8 cellular contexts compared by ENCODE assay signal in the genomic region with DNA sequence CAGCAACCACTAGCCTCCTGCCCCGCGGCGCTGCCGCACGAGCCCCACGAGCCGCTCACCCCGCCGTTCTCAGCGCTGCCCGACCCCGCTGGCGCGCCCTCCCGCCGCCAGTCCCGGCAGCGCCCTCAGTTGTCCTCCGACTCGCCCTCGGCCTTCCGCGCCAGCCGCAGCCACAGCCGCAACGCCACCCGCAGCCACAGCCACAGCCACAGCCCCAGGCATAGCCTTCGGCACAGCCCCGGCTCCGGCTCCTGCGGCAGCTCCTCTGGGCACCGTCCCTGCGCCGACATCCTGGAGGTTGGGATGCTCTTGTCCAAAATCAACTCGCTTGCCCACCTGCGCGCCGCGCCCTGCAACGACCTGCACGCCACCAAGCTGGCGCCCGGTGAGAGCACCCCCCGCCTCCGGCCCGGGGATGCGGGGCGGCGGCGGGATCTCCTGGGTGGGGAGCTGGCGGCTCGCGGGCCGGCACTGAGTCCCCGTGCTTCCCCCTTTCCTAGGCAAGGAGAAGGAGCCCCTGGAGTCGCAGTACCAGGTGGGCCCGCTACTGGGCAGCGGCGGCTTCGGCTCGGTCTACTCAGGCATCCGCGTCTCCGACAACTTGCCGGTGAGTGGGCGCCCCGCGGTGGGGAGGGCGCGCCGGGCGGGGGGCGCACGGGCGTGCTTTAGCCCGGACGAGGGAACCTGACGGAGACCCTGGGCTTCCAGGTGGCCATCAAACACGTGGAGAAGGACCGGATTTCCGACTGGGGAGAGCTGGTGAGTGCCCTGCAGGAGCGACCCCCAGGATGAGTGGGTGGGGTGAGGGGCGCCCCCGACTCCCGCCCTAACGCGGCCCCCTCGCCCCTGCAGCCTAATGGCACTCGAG. TPM values are rescaled to one million over a fixed set of nuclear protein-coding genes. Genes with fewer than 3 reads are reported as not detected.
DNase-seq lines count a peak whose midpoint lies in the region; ATAC-seq and TF ChIP-seq lines count a peak whose summit lies in the region.

No MANE protein-coding gene starts in this region.

- POLR2A ChIA-PET in WTC11 (lab: Charles Lee) = interaction anchor here (0.6 to 5.8 kb wide), 15 partner anchors 26 to 185 kb away, joined by 3 to 183 read pairs (median 5); a partner anchor contains a TSS

- H3K27me3 ChIP-seq in stomach smooth muscle (ENCODE audit: control insufficient read depth in 1 of 2, insufficient read depth in 2 of 2, low read length in 2 of 2) = no peaks in the 10 kb centered on the region

- H3K36me3 Mint-ChIP-seq in HFFc6 (ENCODE audit: low read depth) (peaks cover 11% of the 10 kb centered on the region; the same call in 1 of the 2 replicates), WTC11 (peaks cover 46% of the 10 kb centered on the region), memory B cell (peaks cover 13% of the 10 kb centered on the region)

- TF ChIP-seq CTCF in HFFc6 (IDR thresholded peaks at IDR 0.05) (peak; percentile 68), WTC11 (IDR thresholded peaks at IDR 0.05) (no peak)

- H3K9ac ChIP-seq in stomach smooth muscle (ENCODE audit: low read length in 2 of 2) = peak overlapping the region; percentile 89 to 92

- peak overlapping the region; percentile 88 to 94 for H3K4me3 ChIP-seq in stomach smooth muscle (ENCODE audit: low read length in 2 of 2)

- H3K27ac Mint-ChIP-seq in HFFc6 = peak overlapping the region; percentile 88
- H3K27ac Mint-ChIP-seq in WTC11 = peak overlapping the region; percentile 86; the same call in 1 of the 2 replicates
- peak overlapping the region; percentile 91 for H3K27ac Mint-ChIP-seq in memory B cell

- peaks cover 24% of the 10 kb centered on the region in 2 donors for H3K36me3 ChIP-seq in stomach smooth muscle (ENCODE audit: control insufficient read depth in 2 of 2, insufficient read depth in 2 of 2, low read length in 2 of 2)

- H3K4me3 Mint-ChIP-seq in HFFc6 (peak overlapping the region; percentile 88), WTC11 (peak overlapping the region; percentile 87), memory B cell (peak overlapping the region; percentile 89)

- H3K9me3 Mint-ChIP-seq in HFFc6 = no peaks in the 10 kb centered on the region
- H3K9me3 Mint-ChIP-seq in WTC11 = no peaks in the 10 kb centered on the region
- no peaks in the 10 kb centered on the region for H3K9me3 Mint-ChIP-seq in memory B cell

- H3K27me3 Mint-ChIP-seq in HFFc6 (ENCODE audit: insufficient read depth) (no peaks in the 10 kb centered on the region), WTC11 (ENCODE audit: low read depth) (no peaks in the 10 kb centered on the region), memory B cell (no peaks in the 10 kb centered on the region)

- peak overlapping the region; percentile 91 for H3K27ac ChIP-seq in stomach smooth muscle (ENCODE audit: low read length)

- H3K4me1 ChIP-seq in stomach smooth muscle (ENCODE audit: control insufficient read depth, insufficient read depth, low read length) = peaks cover 35% of the 10 kb centered on the region

- H3K4me1 Mint-ChIP-seq in HFFc6 (ENCODE audit: low read depth) = peaks cover 32% of the 10 kb centered on the region
- peaks cover 58% of the 10 kb centered on the region for H3K4me1 Mint-ChIP-seq in WTC11
- peaks cover 29% of the 10 kb centered on the region for H3K4me1 Mint-ChIP-seq in memory B cell

- CTCF ChIA-PET in WTC11 (lab: Charles Lee) = interaction anchor here (0.8 to 5.4 kb wide), 28 partner anchors 11 to 405 kb away, joined by 3 to 70 read pairs (median 10); no protein-coding TSS in a partner anchor

- DNase-seq in NCI-H2029 (lab: John Stamatoyannopoulos, UW) (peak; percentile 35), NCI-H2029 treated with DMSO at 0.1 percent for 48 hours (lab: John Stamatoyannopoulos, UW) (no peak), HFFc6 (peak; percentile 25), MV-4-11 (lab: John Stamatoyannopoulos, UW) (peak; percentile 17), WTC11 (ENCODE audit: low spot score) (peak; percentile 70), ecto neural progenitor cell (ENCODE audit: low spot score) (peak; percentile 82), memory B cell (ENCODE audit: low spot score in 2 of 2) (peak; percentile 33 to 58)

- ATAC-seq in WTC11 (no peak), memory B cell (ENCODE audit: low read depth) (peak; percentile 6)

- no peaks in the 10 kb centered on the region for H3K9me3 ChIP-seq in stomach smooth muscle (ENCODE audit: control insufficient read depth in 2 of 2, low read length in 2 of 2)

TF ChIP-seq in WTC11, 78 proteins besides CTCF, POLR2A, EP300 and RAD21 (continues in another document):
- TF ChIP-seq, protein P1, sequence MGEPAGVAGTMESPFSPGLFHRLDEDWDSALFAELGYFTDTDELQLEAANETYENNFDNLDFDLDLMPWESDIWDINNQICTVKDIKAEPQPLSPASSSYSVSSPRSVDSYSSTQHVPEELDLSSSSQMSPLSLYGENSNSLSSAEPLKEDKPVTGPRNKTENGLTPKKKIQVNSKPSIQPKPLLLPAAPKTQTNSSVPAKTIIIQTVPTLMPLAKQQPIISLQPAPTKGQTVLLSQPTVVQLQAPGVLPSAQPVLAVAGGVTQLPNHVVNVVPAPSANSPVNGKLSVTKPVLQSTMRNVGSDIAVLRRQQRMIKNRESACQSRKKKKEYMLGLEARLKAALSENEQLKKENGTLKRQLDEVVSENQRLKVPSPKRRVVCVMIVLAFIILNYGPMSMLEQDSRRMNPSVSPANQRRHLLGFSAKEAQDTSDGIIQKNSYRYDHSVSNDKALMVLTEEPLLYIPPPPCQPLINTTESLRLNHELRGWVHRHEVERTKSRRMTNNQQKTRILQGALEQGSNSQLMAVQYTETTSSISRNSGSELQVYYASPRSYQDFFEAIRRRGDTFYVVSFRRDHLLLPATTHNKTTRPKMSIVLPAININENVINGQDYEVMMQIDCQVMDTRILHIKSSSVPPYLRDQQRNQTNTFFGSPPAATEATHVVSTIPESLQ (CRISPR knock-in tag; IDR thresholded peaks at IDR 0.05) = no peak
- no peak for TF ChIP-seq FOXJ3 (CRISPR knock-in tag; IDR thresholded peaks at IDR 0.05; ENCODE audit: borderline replicate concordance)
- TF ChIP-seq, protein P2, sequence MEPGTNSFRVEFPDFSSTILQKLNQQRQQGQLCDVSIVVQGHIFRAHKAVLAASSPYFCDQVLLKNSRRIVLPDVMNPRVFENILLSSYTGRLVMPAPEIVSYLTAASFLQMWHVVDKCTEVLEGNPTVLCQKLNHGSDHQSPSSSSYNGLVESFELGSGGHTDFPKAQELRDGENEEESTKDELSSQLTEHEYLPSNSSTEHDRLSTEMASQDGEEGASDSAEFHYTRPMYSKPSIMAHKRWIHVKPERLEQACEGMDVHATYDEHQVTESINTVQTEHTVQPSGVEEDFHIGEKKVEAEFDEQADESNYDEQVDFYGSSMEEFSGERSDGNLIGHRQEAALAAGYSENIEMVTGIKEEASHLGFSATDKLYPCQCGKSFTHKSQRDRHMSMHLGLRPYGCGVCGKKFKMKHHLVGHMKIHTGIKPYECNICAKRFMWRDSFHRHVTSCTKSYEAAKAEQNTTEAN (CRISPR knock-in tag; IDR thresholded peaks at IDR 0.05) = no peak; the same call in none of the 2 replicates
- no peak; the same call in 1 of the 2 replicates for TF ChIP-seq ZNF416 (CRISPR knock-in tag; IDR thresholded peaks at IDR 0.05)
- TF ChIP-seq, protein P3, sequence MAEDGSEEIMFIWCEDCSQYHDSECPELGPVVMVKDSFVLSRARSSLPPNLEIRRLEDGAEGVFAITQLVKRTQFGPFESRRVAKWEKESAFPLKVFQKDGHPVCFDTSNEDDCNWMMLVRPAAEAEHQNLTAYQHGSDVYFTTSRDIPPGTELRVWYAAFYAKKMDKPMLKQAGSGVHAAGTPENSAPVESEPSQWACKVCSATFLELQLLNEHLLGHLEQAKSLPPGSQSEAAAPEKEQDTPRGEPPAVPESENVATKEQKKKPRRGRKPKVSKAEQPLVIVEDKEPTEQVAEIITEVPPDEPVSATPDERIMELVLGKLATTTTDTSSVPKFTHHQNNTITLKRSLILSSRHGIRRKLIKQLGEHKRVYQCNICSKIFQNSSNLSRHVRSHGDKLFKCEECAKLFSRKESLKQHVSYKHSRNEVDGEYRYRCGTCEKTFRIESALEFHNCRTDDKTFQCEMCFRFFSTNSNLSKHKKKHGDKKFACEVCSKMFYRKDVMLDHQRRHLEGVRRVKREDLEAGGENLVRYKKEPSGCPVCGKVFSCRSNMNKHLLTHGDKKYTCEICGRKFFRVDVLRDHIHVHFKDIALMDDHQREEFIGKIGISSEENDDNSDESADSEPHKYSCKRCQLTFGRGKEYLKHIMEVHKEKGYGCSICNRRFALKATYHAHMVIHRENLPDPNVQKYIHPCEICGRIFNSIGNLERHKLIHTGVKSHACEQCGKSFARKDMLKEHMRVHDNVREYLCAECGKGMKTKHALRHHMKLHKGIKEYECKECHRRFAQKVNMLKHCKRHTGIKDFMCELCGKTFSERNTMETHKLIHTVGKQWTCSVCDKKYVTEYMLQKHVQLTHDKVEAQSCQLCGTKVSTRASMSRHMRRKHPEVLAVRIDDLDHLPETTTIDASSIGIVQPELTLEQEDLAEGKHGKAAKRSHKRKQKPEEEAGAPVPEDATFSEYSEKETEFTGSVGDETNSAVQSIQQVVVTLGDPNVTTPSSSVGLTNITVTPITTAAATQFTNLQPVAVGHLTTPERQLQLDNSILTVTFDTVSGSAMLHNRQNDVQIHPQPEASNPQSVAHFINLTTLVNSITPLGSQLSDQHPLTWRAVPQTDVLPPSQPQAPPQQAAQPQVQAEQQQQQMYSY (CRISPR knock-in tag; IDR thresholded peaks at IDR 0.05) = no peak
- TF ChIP-seq, protein P4, sequence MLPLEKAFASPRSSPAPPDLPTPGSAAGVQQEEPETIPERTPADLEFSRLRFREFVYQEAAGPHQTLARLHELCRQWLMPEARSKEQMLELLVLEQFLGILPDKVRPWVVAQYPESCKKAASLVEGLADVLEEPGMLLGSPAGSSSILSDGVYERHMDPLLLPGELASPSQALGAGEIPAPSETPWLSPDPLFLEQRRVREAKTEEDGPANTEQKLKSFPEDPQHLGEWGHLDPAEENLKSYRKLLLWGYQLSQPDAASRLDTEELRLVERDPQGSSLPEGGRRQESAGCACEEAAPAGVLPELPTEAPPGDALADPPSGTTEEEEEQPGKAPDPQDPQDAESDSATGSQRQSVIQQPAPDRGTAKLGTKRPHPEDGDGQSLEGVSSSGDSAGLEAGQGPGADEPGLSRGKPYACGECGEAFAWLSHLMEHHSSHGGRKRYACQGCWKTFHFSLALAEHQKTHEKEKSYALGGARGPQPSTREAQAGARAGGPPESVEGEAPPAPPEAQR (CRISPR knock-in tag; IDR thresholded peaks at IDR 0.05) = no peak

RNA-seq across cellular contexts. Expression of a gene that starts 0.6 kb away (rescaled TPM):
- total RNA-seq in HFFc6 (2021; fragmentation: NEBNext Ultra II Directional; extraction: Animal tissue kit (Norgen Biotek cat#: 25700)) = 1 to 10 TPM; 3.6 to 6.3 (median 5.1) TPM
- 64.7 to 81.2 TPM (median 78.1 TPM) in 3 replicates for total RNA-seq in WTC11 (2021)
